In the genomic region with DNA sequence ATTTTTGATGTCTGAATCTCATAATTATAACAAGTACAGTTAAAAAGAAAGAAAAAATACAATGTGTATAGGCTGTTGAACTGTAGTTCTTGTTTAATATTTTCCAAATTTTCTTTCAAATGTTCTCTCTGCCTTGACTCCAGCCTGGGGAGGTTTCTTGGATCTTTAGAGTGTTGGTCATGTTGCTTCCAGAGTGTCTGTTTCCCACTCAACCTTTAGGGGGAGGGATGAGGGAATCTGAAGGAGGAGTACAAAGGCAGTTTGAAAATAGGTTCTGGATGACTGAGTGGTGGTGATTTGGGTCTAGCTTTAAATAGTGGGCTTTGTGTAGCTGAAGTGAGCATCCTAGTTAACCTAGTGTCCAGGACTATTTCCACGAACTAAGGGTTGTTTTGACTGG, we compare ENCODE assay signal across 8 cellular contexts. TPM values are rescaled to one million over a fixed set of nuclear protein-coding genes. Genes with fewer than 3 reads are reported as not detected.
A peak's percentile ranks its signal among the peaks of the same experiment; 100 is the strongest.
DNase-seq lines count a peak whose midpoint lies in the region; ATAC-seq and TF ChIP-seq lines count a peak whose summit lies in the region.

No MANE protein-coding gene starts in this region.

- peak overlapping the region; percentile 84 to 93 for H3K27ac ChIP-seq in coronary artery
- H3K27ac ChIP-seq in uterus = peak overlapping the region; percentile 91 to 97

- POLR2A ChIA-PET in AG04449 (lab: Yijun Ruan, JAX) = interaction anchor here (1.0 to 1.4 kb wide), 2 partner anchors 13 to 15 kb away, joined by 5 to 6 read pairs; no protein-coding TSS in a partner anchor

- TF ChIP-seq CTCF in AG04449 (IDR thresholded peaks at IDR 0.05; ENCODE audit: insufficient read depth, low read length, missing control alignments) = peak; percentile 45
- no peak for TF ChIP-seq CTCF in coronary artery (IDR thresholded peaks at IDR 0.05)
- peak; percentile 27 to 45 (median 37) for TF ChIP-seq CTCF in uterus (IDR thresholded peaks at IDR 0.05)

- CTCF ChIA-PET in AG04449 (lab: Yijun Ruan, JAX) = interaction anchor here (0.7 to 16.3 kb wide), 11 partner anchors 9 to 749 kb away, joined by 3 to 315 read pairs (median 9); partner anchors contain the start of gene BTBD18

- no peaks in the 10 kb centered on the region for H3K27me3 ChIP-seq in uterus

- TF ChIP-seq POLR2A in uterus (IDR thresholded peaks at IDR 0.05) = no peak

- H3K4me1 ChIP-seq in uterus = peaks cover 0 to 4% of the 10 kb centered on the region in 2 donors

- intact Hi-C loops in uterus (cut with DNase I; ENCODE audit: low total_unique reads) = no loop called here

- H3K4me3 ChIP-seq in AG04449 (ENCODE audit: low read depth, low read length) = peak overlapping the region; percentile 88
- H3K4me3 ChIP-seq in coronary artery = peak overlapping the region; percentile 77
- peak overlapping the region; percentile 64 to 67 for H3K4me3 ChIP-seq in uterus

- no peak for ATAC-seq in GM19463 (IDR thresholded peaks at IDR 0.05; ENCODE audit: unreplicated experiment)
- ATAC-seq in HG03095 (IDR thresholded peaks at IDR 0.05; ENCODE audit: unreplicated experiment) = no peak

- DNase-seq in AG04449 (ENCODE audit: low read depth, low spot score) (no peak), LoVo (ENCODE audit: low spot score) (peak; percentile 23), coronary artery (ENCODE audit: low spot score) (no peak), medulla oblongata (ENCODE audit: extremely low spot score) (peak; percentile 74), uterus (no peak), NCI-H1930 (lab: John Stamatoyannopoulos, UW) (no peak)

- no peaks in the 10 kb centered on the region for H3K36me3 ChIP-seq in uterus

- H3K9me3 ChIP-seq in uterus = no peaks in the 10 kb centered on the region

RNA-seq across cellular contexts. Expression of gene CTNND1, which starts 2.0 kb away (rescaled TPM):
- 100 to 1,000 TPM in 3 of 4 donors, 10 to 100 TPM in 1; 54.1 to 226 (median 166) TPM for total RNA-seq in uterus

RNA-seq across cellular contexts. Expression of gene BTBD18, which starts 11.9 kb away (rescaled TPM):
- total RNA-seq in uterus = not detected

RNA-seq across cellular contexts. Expression of gene SELENOH, which starts 22.3 kb away (rescaled TPM):
- 100 to 1,000 TPM in 2 of 4 donors, 10 to 100 TPM in 2; 78.3 to 475 (median 105) TPM for total RNA-seq in uterus

RNA-seq across cellular contexts. Expression of gene TMX2, which starts 51.2 kb away (rescaled TPM):
- total RNA-seq in uterus = 10 to 100 TPM; 23.3 to 62.1 (median 49.8) TPM

RNA-seq across cellular contexts. Expression of gene MED19, which starts 51.6 kb away (rescaled TPM):
- 10 to 100 TPM in 1 of 4 donors, 1 to 10 TPM in 3; 5.9 to 11.3 (median 9.1) TPM for total RNA-seq in uterus

Comparison
In these comparisons a context has a peak if more than half of its experiments do, and no peak if none do; other contexts are left out.
1. DNase-seq: peak in LoVo (single experiment) and medulla oblongata (single experiment); none in AG04449 (single experiment), coronary artery (single experiment), uterus (0 of 2) and NCI-H1930 (0 of 2).
2. Peak in every context shown above with its lines, with median percentiles within 50 percentile points of each other: H3K4me3 ChIP-seq.